21 cellular contexts compared by ENCODE assay signal in the genomic region with DNA sequence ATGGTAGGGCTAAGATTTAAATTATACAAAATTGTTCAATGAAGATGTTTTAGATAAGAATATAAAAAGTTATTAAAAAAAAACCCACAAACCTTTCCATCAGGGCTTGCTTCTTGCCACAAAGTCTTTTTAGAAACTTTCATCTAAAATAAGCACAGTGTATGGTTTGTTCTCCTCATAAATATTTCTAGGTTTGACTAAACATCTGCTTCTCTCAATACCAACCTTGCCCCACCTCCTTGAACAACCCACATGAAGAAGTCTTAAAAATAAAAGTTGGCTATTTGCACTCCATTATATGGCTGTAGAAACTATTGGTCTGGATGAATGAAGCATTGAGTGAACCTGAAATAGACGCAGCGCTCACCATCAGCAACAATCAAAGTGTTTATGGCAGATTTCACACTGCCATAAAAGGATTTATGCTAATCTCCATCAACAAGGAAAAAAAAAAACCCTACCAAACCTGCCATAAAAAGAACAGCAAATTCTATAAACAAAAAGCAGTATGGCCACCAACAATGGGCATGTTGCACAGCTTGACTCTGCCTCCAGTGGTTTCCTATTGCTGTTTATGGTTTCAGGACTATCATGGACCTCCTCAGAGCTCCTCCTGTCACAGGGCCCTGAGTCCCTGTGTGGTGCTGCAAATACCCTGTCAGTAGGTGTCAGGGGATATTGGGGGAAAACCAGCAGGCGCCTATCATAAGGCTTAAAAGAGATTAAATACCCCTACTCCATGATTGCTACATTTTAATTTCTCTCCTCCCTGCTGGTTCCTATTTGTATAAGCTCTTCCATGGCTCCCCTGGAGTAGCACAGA. TPM values are rescaled to one million over a fixed set of nuclear protein-coding genes. Genes with fewer than 3 reads are reported as not detected.
DNase-seq lines count a peak whose midpoint lies in the region; ATAC-seq and TF ChIP-seq lines count a peak whose summit lies in the region.
"Had no signal": no experiment of that assay in that cellular context is flagged by ENCODE, and none has a peak within 500 bp of the region (broad histone marks: within the 10 kb centered on the region; RNA-seq: fewer than 3 reads in every experiment).

No MANE protein-coding gene starts in this region.

- no peak overlapping the region for H3K4me2 ChIP-seq in GM23338
- H3K4me2 ChIP-seq: SK-N-SH had no signal

- no peak overlapping the region for H3K4me3 Mint-ChIP-seq in activated T-cell treated with anti-CD3 and anti-CD28 coated beads, Interleukin-2, amount 50 U/mL, for 24 hours
- H3K4me3 Mint-ChIP-seq in GM23338, result no peak overlapping the region
- H3K4me3 Mint-ChIP-seq in T-cell, result no peak overlapping the region
- H3K4me3 Mint-ChIP-seq in stimulated activated effector memory CD8-positive, alpha-beta T cell treated with anti-CD3 and anti-CD28 coated beads, Interleukin-12 subunit alpha, Interleukin-12 subunit beta, amount 100 ng/mL, for 72 hours, result no peak overlapping the region
- H3K4me3 Mint-ChIP-seq in CD14-positive monocyte, result peak overlapping the region in 1 of 2 donors; percentile 31

- no peak for TF ChIP-seq CTCF in GM23338 (conservative IDR thresholded peaks at IDR 0.05; ENCODE audit: low read depth in 2 of 2)
- no peak for TF ChIP-seq CTCF in CD14-positive monocyte (IDR thresholded peaks at IDR 0.05)

- H3K4me1 Mint-ChIP-seq in activated T-cell treated with anti-CD3 and anti-CD28 coated beads, Interleukin-2, amount 50 U/mL, for 24 hours (ENCODE audit: low read depth), result peaks cover 6% of the 10 kb centered on the region
- H3K4me1 Mint-ChIP-seq in GM23338 (peaks cover 29% of the 10 kb centered on the region), T-cell (peaks cover 0 to 6% (median 4%) of the 10 kb centered on the region in 3 donors), CD14-positive monocyte (peaks cover 10% of the 10 kb centered on the region)
- H3K4me1 Mint-ChIP-seq in stimulated activated effector memory CD8-positive, alpha-beta T cell treated with anti-CD3 and anti-CD28 coated beads, Interleukin-12 subunit alpha, Interleukin-12 subunit beta, amount 100 ng/mL, for 72 hours, result peaks cover 9% of the 10 kb centered on the region

- H4K20me1 ChIP-seq in GM23338 (replicated peaks; ENCODE audit: insufficient read depth), result no peaks in the 10 kb centered on the region

- H3K27me3 Mint-ChIP-seq in activated T-cell treated with anti-CD3 and anti-CD28 coated beads, Interleukin-2, amount 50 U/mL, for 24 hours, result no peaks in the 10 kb centered on the region
- H3K27me3 Mint-ChIP-seq in GM23338 (ENCODE audit: insufficient read depth, low read depth, poor library complexity), result peaks cover 7% of the 10 kb centered on the region
- no peaks in the 10 kb centered on the region for H3K27me3 Mint-ChIP-seq in T-cell
- peaks cover 26 to 34% (median 29%) of the 10 kb centered on the region in 3 donors for H3K27me3 Mint-ChIP-seq in CD14-positive monocyte (ENCODE audit: low read depth in 3 of 3)

- H3K27me3 ChIP-seq in GM23338 (ENCODE audit: insufficient read depth), result no peaks in the 10 kb centered on the region

- POLR2A ChIA-PET in T-cell (lab: Charles Lee), result interaction anchor here in 1 of 2 donors (0.6 kb wide), 1 partner anchor 80 kb away, joined by 7 read pairs; no protein-coding TSS in a partner anchor

- no peaks in the 10 kb centered on the region; the same call in 1 of the 2 replicates for H3F3A ChIP-seq in GM23338 (replicated peaks; ENCODE audit: low read depth)

- peaks cover 19% of the 10 kb centered on the region for H3K4me1 ChIP-seq in GM23338 (ENCODE audit: insufficient read depth)

- H3K4me3 ChIP-seq in GM23338, result no peak overlapping the region
- H3K4me3 ChIP-seq: HAP-1 had no signal

- H3K27ac ChIP-seq in GM23338 (ENCODE audit: low read depth), result no peak overlapping the region

- ATAC-seq in GM23338, result no peak
- ATAC-seq in T-cell (replicated peaks in 1 of 4), result no peak
- no peak for ATAC-seq in stimulated activated effector memory CD8-positive, alpha-beta T cell treated with anti-CD3 and anti-CD28 coated beads, Interleukin-12 subunit alpha, Interleukin-12 subunit beta, amount 100 ng/mL, for 72 hours
- no peak for ATAC-seq in GM19397 (IDR thresholded peaks at IDR 0.05; ENCODE audit: unreplicated experiment)
- ATAC-seq: HepG2 had no signal

- no peaks in the 10 kb centered on the region for H3K79me2 ChIP-seq in GM23338 (replicated peaks; ENCODE audit: insufficient read depth)

- H3K27ac Mint-ChIP-seq in activated T-cell treated with anti-CD3 and anti-CD28 coated beads, Interleukin-2, amount 50 U/mL, for 24 hours, result peak overlapping the region; percentile 1
- H3K27ac Mint-ChIP-seq in GM23338, result no peak overlapping the region
- peak overlapping the region; percentile 19 to 63 for H3K27ac Mint-ChIP-seq in T-cell
- H3K27ac Mint-ChIP-seq in stimulated activated effector memory CD8-positive, alpha-beta T cell treated with anti-CD3 and anti-CD28 coated beads, Interleukin-12 subunit alpha, Interleukin-12 subunit beta, amount 100 ng/mL, for 72 hours, result peak overlapping the region; percentile 54
- no peak overlapping the region for H3K27ac Mint-ChIP-seq in CD14-positive monocyte

- no peaks in the 10 kb centered on the region for H3K9me3 Mint-ChIP-seq in activated T-cell treated with anti-CD3 and anti-CD28 coated beads, Interleukin-2, amount 50 U/mL, for 24 hours
- H3K9me3 Mint-ChIP-seq in GM23338 (no peaks in the 10 kb centered on the region), T-cell (no peaks in the 10 kb centered on the region), CD14-positive monocyte (no peaks in the 10 kb centered on the region)
- H3K9me3 Mint-ChIP-seq in stimulated activated effector memory CD8-positive, alpha-beta T cell treated with anti-CD3 and anti-CD28 coated beads, Interleukin-12 subunit alpha, Interleukin-12 subunit beta, amount 100 ng/mL, for 72 hours, result no peaks in the 10 kb centered on the region

- H3K36me3 ChIP-seq in GM23338 (ENCODE audit: insufficient read depth), result no peaks in the 10 kb centered on the region
- H3K36me3 ChIP-seq: BE2C, HAP-1 had no signal

- peaks cover 44% of the 10 kb centered on the region for H3K36me3 Mint-ChIP-seq in activated T-cell treated with anti-CD3 and anti-CD28 coated beads, Interleukin-2, amount 50 U/mL, for 24 hours (ENCODE audit: low read depth)
- no peaks in the 10 kb centered on the region for H3K36me3 Mint-ChIP-seq in GM23338 (ENCODE audit: low read depth)
- H3K36me3 Mint-ChIP-seq in T-cell, result peaks cover 29% of the 10 kb centered on the region
- peaks cover 82% of the 10 kb centered on the region for H3K36me3 Mint-ChIP-seq in stimulated activated effector memory CD8-positive, alpha-beta T cell treated with anti-CD3 and anti-CD28 coated beads, Interleukin-12 subunit alpha, Interleukin-12 subunit beta, amount 100 ng/mL, for 72 hours
- no peaks in the 10 kb centered on the region for H3K36me3 Mint-ChIP-seq in CD14-positive monocyte

- CTCF ChIA-PET in T-cell (lab: Charles Lee), result no interaction called here

- peak overlapping the region; percentile 43; the same call in 1 of the 2 replicates for H2AFZ ChIP-seq in GM23338

- no peak for DNase-seq in activated T-cell treated with anti-CD3 and anti-CD28 coated beads, Interleukin-2, amount 50 U/mL, for 24 hours
- no peak for DNase-seq in activated T-cell treated with anti-CD3 and anti-CD28 coated beads, Interleukin-2, amount 50 U/mL, for 48 hours
- DNase-seq in GM23338 (ENCODE audit: low spot score) (no peak), T-cell (no peak), superior temporal gyrus (ENCODE audit: extremely low spot score) (no peak), CD14-positive monocyte (ENCODE audit: low spot score) (no peak)
- DNase-seq in stimulated activated effector memory CD8-positive, alpha-beta T cell treated with anti-CD3 and anti-CD28 coated beads, Interleukin-12 subunit alpha, Interleukin-12 subunit beta, amount 100 ng/mL, for 72 hours (ENCODE audit: low spot score in 2 of 2), result no peak
- DNase-seq: BE2C, DMS79, KBM-7, NCI-H1417, NCI-H2029, NCI-H2171 treated with DMSO at 0.1 percent for 48 hours, NCI-H446 treated with DMSO at 0.1 percent for 48 hours, NCI-H748 treated with DMSO at 0.1 percent for 48 hours, RPMI8226, SHP77 treated with DMSO at 0.1 percent for 48 hours, SK-N-SH had no signal

- intact Hi-C loops in CD14-positive monocyte (cut with micrococcal nuclease), result no loop called here

- no peaks in the 10 kb centered on the region for H3K9me2 ChIP-seq in GM23338 (ENCODE audit: insufficient read depth)
- H3K9me2 ChIP-seq: SK-N-SH had no signal

TF ChIP-seq in GM23338, 12 proteins besides CTCF, POLR2A, EP300 and RAD21 (continues in another document):
- TF ChIP-seq CREB1 (CRISPR knock-in tag; IDR thresholded peaks at IDR 0.05; ENCODE audit: low read depth), result no peak
- no peak for TF ChIP-seq EZH2phosphoT487 (IDR thresholded peaks at IDR 0.05; ENCODE audit: unreplicated experiment)
- no peak for TF ChIP-seq NANOG (IDR thresholded peaks at IDR 0.05; ENCODE audit: borderline replicate concordance)
- no peak for TF ChIP-seq ZNF114 (CRISPR knock-in tag; IDR thresholded peaks at IDR 0.05)
- TF ChIP-seq STAT1 (IDR thresholded peaks at IDR 0.05; ENCODE audit: unreplicated experiment), result no peak

RNA-seq across cellular contexts. Expression of a gene that starts 37.6 kb away (rescaled TPM):
- 13.7 and 16.3 TPM in 2 replicates for total RNA-seq in GM23338 (2014; rRNA removed; shearing (Covaris generic))
- 7.9 and 8.0 TPM in 2 replicates for polyA plus RNA-seq in GM23338 (2016; fragmentation: Nextera tagmentation; extraction: Ambion mirVana)
- total RNA-seq in T-cell, result 10 to 100 TPM; 10.6 to 20.4 (median 19.5) TPM
- 10 to 100 TPM; 48.4 to 49.3 TPM for polyA plus RNA-seq in CD14-positive monocyte

RNA-seq across cellular contexts. Expression of a gene that starts 43.9 kb away (rescaled TPM):
- 113 and 127 TPM in 2 replicates for total RNA-seq in GM23338 (2014; rRNA removed; shearing (Covaris generic))
- polyA plus RNA-seq in GM23338 (2016; fragmentation: Nextera tagmentation; extraction: Ambion mirVana), result 223 and 243 TPM in 2 replicates
- 10 to 100 TPM; 19.6 to 32.4 (median 30.7) TPM for total RNA-seq in T-cell
- polyA plus RNA-seq in CD14-positive monocyte, result 10 to 100 TPM; 12.5 to 18.2 TPM

Comparison
In these comparisons a context has a peak if more than half of its experiments do, and no peak if none do; other contexts are left out.
1. H3K27ac Mint-ChIP-seq: peak in activated T-cell treated with anti-CD3 and anti-CD28 coated beads, Interleukin-2, amount 50 U/mL, for 24 hours (single experiment), T-cell (2 of 2) and stimulated activated effector memory CD8-positive, alpha-beta T cell treated with anti-CD3 and anti-CD28 coated beads, Interleukin-12 subunit alpha, Interleukin-12 subunit beta, amount 100 ng/mL, for 72 hours (single experiment); none in GM23338 (single experiment) and CD14-positive monocyte (0 of 7).